ENCODE assay signal across 8 cellular contexts in genomic region chr14:73886449-73887115, GRCh38. TPM values are rescaled to one million over a fixed set of nuclear protein-coding genes. Genes with fewer than 3 reads are reported as not detected.
A peak's percentile ranks its signal among the peaks of the same experiment; 100 is the strongest.
DNase-seq lines count a peak whose midpoint lies in the region; ATAC-seq, FAIRE-seq and TF ChIP-seq lines count a peak whose summit lies in the region.

Gene ZNF410, plus strand, starts transcription at chr14:73886859. Its CDS starts 5,317 bp downstream, at chr14:73892176.

- H3K9me3 ChIP-seq in keratinocyte (ENCODE audit: control insufficient read depth, low read depth, low read length) = no peaks in the 10 kb centered on the region

- peak within 1 kb of the TSS; percentile 96 for H3K4me2 ChIP-seq in keratinocyte (ENCODE audit: control insufficient read depth, extremely low read depth, insufficient read depth, low read depth, low read length)

- H3K27ac ChIP-seq in keratinocyte (ENCODE audit: control insufficient read depth, insufficient read depth, low read length) = peak within 1 kb of the TSS; percentile 93

- TF ChIP-seq CTCF in AG10803 (conservative IDR thresholded peaks at IDR 0.05; ENCODE audit: low read length) (no peak), keratinocyte (optimal IDR thresholded peaks at IDR 0.05 in 1 of 3, IDR thresholded peaks at IDR 0.05 in 1 of 3, conservative IDR thresholded peaks at IDR 0.05 in 1 of 3; ENCODE audit: extremely low read depth in 1 of 3, insufficient read depth in 2 of 3, low read length in 3 of 3) (no peak)

- H2AFZ ChIP-seq in keratinocyte (ENCODE audit: control insufficient read depth, low read length) = peak within 1 kb of the TSS; percentile 97

- peak within 1 kb of the TSS; percentile 98 for H3K9ac ChIP-seq in keratinocyte (ENCODE audit: control insufficient read depth, extremely low read depth, insufficient read depth, low read length)

- H3K79me2 ChIP-seq in keratinocyte (ENCODE audit: control insufficient read depth, insufficient read depth, low read length) = peaks cover 51% of the 10 kb centered on the region

- FAIRE-seq in keratinocyte (lab: Jason Lieb, UNC) = peak; percentile 32

- H3K4me1 ChIP-seq in keratinocyte (ENCODE audit: control insufficient read depth, extremely low read depth, insufficient read depth, low read length) = peaks cover 16% of the 10 kb centered on the region

- peak within 1 kb of the TSS; percentile 86 for H3K4me3 ChIP-seq in AG10803 (ENCODE audit: low read length)
- H3K4me3 ChIP-seq in keratinocyte (ENCODE audit: control insufficient read depth in 2 of 3, extremely low read depth in 1 of 3, insufficient read depth in 2 of 3, low read depth in 1 of 3, low read length in 3 of 3) = peak within 1 kb of the TSS; percentile 85 to 99 (median 98)

- DNase-seq in AG10803 (ENCODE audit: low read depth) = peak; percentile 98
- peak; percentile 92 for DNase-seq in NCI-H460 (ENCODE audit: extremely low read depth, low read depth)
- DNase-seq in activated CD4-positive, CD25-positive, alpha-beta regulatory T cell treated with anti-CD3 and anti-CD28 coated beads, Interleukin-2, amount 50 U/mL, for 72 hours = peak; percentile 88
- peak; percentile 15 to 68 for DNase-seq in cerebellar nuclear complex (lab: John Stamatoyannopoulos, UW)
- peak; percentile 81 for DNase-seq in keratinocyte (ENCODE audit: low read depth, low spot score)
- DNase-seq in stimulated activated CD4-positive, alpha-beta T cell treated with anti-CD3 and anti-CD28 coated beads, Interleukin-15, amount 100 ng/mL, for 1 hour (ENCODE audit: low read depth in 1 of 2, low spot score in 1 of 2) = peak; percentile 69 to 87

- H3K36me3 ChIP-seq in keratinocyte (ENCODE audit: control insufficient read depth in 2 of 2, extremely low read depth in 1 of 2, insufficient read depth in 2 of 2, low read length in 2 of 2) = peaks cover 0 to 5% of the 10 kb centered on the region in 2 experiments

- H3K27me3 ChIP-seq in keratinocyte (ENCODE audit: control insufficient read depth, extremely low read depth, insufficient read depth, low read length) = no peaks in the 10 kb centered on the region

- ATAC-seq in GM19043 (IDR thresholded peaks at IDR 0.05; ENCODE audit: low read depth, unreplicated experiment) (peak; percentile 96), HG03378 (IDR thresholded peaks at IDR 0.05; ENCODE audit: unreplicated experiment) (peak; percentile 75)

- H4K20me1 ChIP-seq in keratinocyte (ENCODE audit: control insufficient read depth, extremely low read depth, insufficient read depth, low read length) = no peaks in the 10 kb centered on the region

- H3K9me1 ChIP-seq in keratinocyte (ENCODE audit: control insufficient read depth, extremely low read depth, insufficient read depth, low read length) = no peaks in the 10 kb centered on the region

- dilution Hi-C loops in keratinocyte (cut with MboI; ENCODE audit: extremely low pct_ligation_motif_present, low sequenced_read_pairs) = no loop called here

RNA-seq across cellular contexts. Expression of gene ZNF410, which starts in this region (rescaled TPM):
- total RNA-seq in NCI-H460 (2014; rRNA removed; shearing (Covaris generic)) = 77.5 and 79.3 TPM in 2 replicates
- polyA plus RNA-seq in NCI-H460 (2014; cell fraction: nucleus; rRNA removed) = 52.8 and 63.9 TPM in 2 replicates
- 44.3 to 57.9 TPM (median 54.8 TPM) in 3 replicates for polyA plus RNA-seq in keratinocyte
- polyA plus RNA-seq in keratinocyte (2011; ENCODE audit: low read depth) = 33.1 TPM
- polyA plus RNA-seq in keratinocyte (2011; cell fraction: cytosol; rRNA removed) = 37.8 and 71.8 TPM in 2 replicates
- 62.7 and 68.6 TPM in 2 replicates for polyA plus RNA-seq in keratinocyte (2011; cell fraction: nucleus; rRNA removed)
- polyA plus RNA-seq in keratinocyte (2012; ENCODE audit: low replicate concordance) = 32.8 and 44.3 TPM in 2 replicates
- 27.7 to 70.5 TPM (median 56.1 TPM) in 3 replicates for polyA minus RNA-seq in keratinocyte
- 21.7 TPM for polyA minus RNA-seq in keratinocyte (2011; cell fraction: cytosol; rRNA and poly(A)+ RNA removed)
- polyA minus RNA-seq in keratinocyte (2011; cell fraction: nucleus; rRNA and poly(A)+ RNA removed) = 24.9 and 49.2 TPM in 2 replicates

Comparison
In these comparisons a context has a peak if more than half of its experiments do, and no peak if none do; other contexts are left out.
1. Peak in every context shown above with its lines: DNase-seq, ATAC-seq, H3K4me3 ChIP-seq and H3K27ac ChIP-seq.
2. DNase-seq: peak in every context shown above with its lines; median percentile 98 in AG10803; 92 in NCI-H460; 88 in activated CD4-positive, CD25-positive, alpha-beta regulatory T cell treated with anti-CD3 and anti-CD28 coated beads, Interleukin-2, amount 50 U/mL, for 72 hours; 81 in keratinocyte; 78 in stimulated activated CD4-positive, alpha-beta T cell treated with anti-CD3 and anti-CD28 coated beads, Interleukin-15, amount 100 ng/mL, for 1 hour; 42 in cerebellar nuclear complex.